28 cellular contexts compared by ENCODE assay signal in the genomic region with DNA sequence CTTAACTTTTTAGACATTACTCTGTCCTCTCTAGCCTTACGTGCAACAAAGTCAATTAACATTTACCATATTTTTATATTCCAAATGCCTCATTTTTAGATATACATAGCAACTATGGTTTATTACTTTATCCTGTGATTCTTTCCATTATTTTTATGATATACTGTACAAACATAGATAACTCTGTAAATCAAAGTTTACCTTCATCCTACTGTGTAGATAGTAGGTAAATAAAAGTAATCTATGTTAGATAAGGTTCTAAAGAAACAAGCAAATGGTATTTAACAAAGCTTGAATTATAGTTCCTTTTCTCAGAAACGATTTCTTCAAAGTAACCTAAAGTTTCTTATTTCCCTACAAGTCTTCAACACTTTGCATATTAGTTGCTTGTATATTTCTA.
"Had no signal": no experiment of that assay in that cellular context is flagged by ENCODE, and none has a peak within 500 bp of the region (broad histone marks: within the 10 kb centered on the region; RNA-seq: fewer than 3 reads in every experiment).

No MANE protein-coding gene starts in this region.

- ATAC-seq: effector memory CD8-positive, alpha-beta T cell; esophagus mucosa; foreskin keratinocyte; gastrocnemius medialis; gastroesophageal sphincter; heart left ventricle; heart right ventricle had no signal

- H3K27ac Mint-ChIP-seq: dendritic cell treated with granulocyte-macrophage colony-stimulating factor and Interleukin-4, amounts not matched to agents 40 ng/mL and 50 ng/mL, for 4 days; effector memory CD8-positive, alpha-beta T cell had no signal

- H3K27me3 Mint-ChIP-seq: dendritic cell treated with granulocyte-macrophage colony-stimulating factor and Interleukin-4, amounts not matched to agents 40 ng/mL and 50 ng/mL, for 4 days; effector memory CD8-positive, alpha-beta T cell had no signal

- H3K4me3 ChIP-seq: colonic mucosa, coronary artery, dorsolateral prefrontal cortex, esophagus muscularis mucosa, esophagus squamous epithelium, gastrocnemius medialis, gastroesophageal sphincter, heart left ventricle, heart right ventricle had no signal

- H3K4me3 Mint-ChIP-seq: dendritic cell treated with granulocyte-macrophage colony-stimulating factor and Interleukin-4, amounts not matched to agents 40 ng/mL and 50 ng/mL, for 4 days; effector memory CD8-positive, alpha-beta T cell had no signal

- FAIRE-seq: colon, endometrium, endothelial cell of umbilical vein, frontal cortex had no signal

- H3K36me3 ChIP-seq: colonic mucosa, esophagus muscularis mucosa, esophagus squamous epithelium, gastrocnemius medialis, gastroesophageal sphincter, heart left ventricle, heart right ventricle had no signal

- H3K27ac ChIP-seq: colonic mucosa, coronary artery, dorsolateral prefrontal cortex, epithelial cell of prostate, esophagus muscularis mucosa, esophagus squamous epithelium, foreskin keratinocyte, gastrocnemius medialis, gastroesophageal sphincter, heart left ventricle, heart right ventricle had no signal

- H3K4me1 ChIP-seq: colonic mucosa, esophagus muscularis mucosa, esophagus squamous epithelium, foreskin keratinocyte, gastrocnemius medialis, gastroesophageal sphincter, heart left ventricle, heart right ventricle had no signal

- H3K9me3 Mint-ChIP-seq: dendritic cell treated with granulocyte-macrophage colony-stimulating factor and Interleukin-4, amounts not matched to agents 40 ng/mL and 50 ng/mL, for 4 days had no signal

- H3K9me3 ChIP-seq: colonic mucosa, esophagus muscularis mucosa, esophagus squamous epithelium, gastrocnemius medialis, gastroesophageal sphincter had no signal

- DNase-seq: colonic mucosa; cortex of kidney; dermis blood vessel endothelial cell; dorsolateral prefrontal cortex; effector CD4-positive, alpha-beta T cell; effector CD8-positive, alpha-beta T cell; effector memory CD4-positive, alpha-beta T cell; effector memory CD8-positive, alpha-beta T cell; erythroblast; esophagus squamous epithelium; foreskin fibroblast; foreskin keratinocyte; foreskin melanocyte; gastrocnemius medialis; glutamatergic neuron; head of caudate nucleus; heart left ventricle; heart right ventricle had no signal

- H3K27me3 ChIP-seq: colonic mucosa, dorsolateral prefrontal cortex, esophagus muscularis mucosa, esophagus squamous epithelium, foreskin keratinocyte, gastrocnemius medialis, gastroesophageal sphincter, heart left ventricle, heart right ventricle had no signal
